ENCODE assay signal across 19 cellular contexts in genomic region chr17:62755139-62755851, GRCh38. TPM values are rescaled to one million over a fixed set of nuclear protein-coding genes. Genes with fewer than 3 reads are reported as not detected.
DNase-seq lines count a peak whose midpoint lies in the region; ATAC-seq and TF ChIP-seq lines count a peak whose summit lies in the region.
"Had no signal": no experiment of that assay in that cellular context is flagged by ENCODE, and none has a peak within 500 bp of the region (broad histone marks: within the 10 kb centered on the region; RNA-seq: fewer than 3 reads in every experiment).

No MANE protein-coding gene starts in this region.

- peaks cover 17% of the 10 kb centered on the region for H3K4me1 ChIP-seq in IMR-90 (ENCODE audit: control insufficient read depth, insufficient read depth, low read length)
- H3K4me1 ChIP-seq in adrenal gland (replicated peaks in 1 of 2), result no peaks in the 10 kb centered on the region

- H3K36me3 ChIP-seq in IMR-90 (ENCODE audit: control insufficient read depth, insufficient read depth, low read length), result no peaks in the 10 kb centered on the region
- H3K36me3 ChIP-seq in adrenal gland (replicated peaks in 1 of 2), result no peaks in the 10 kb centered on the region
- H3K36me3 ChIP-seq: brain microvascular endothelial cell, suprapubic skin had no signal

- TF ChIP-seq RAD21 in IMR-90 (IDR thresholded peaks at IDR 0.05; ENCODE audit: low read length), result no peak

- 0 out of 2 replicates have a peak overlapping the region, but pooled peaks have one; percentile 16 for H2BK20ac ChIP-seq in IMR-90 (ENCODE audit: low read depth, low read length)

- H3K27ac ChIP-seq in IMR-90 (ENCODE audit: insufficient read depth, low read length) (no peak overlapping the region), adrenal gland (no peak overlapping the region)
- H3K27ac ChIP-seq: brain microvascular endothelial cell, dorsolateral prefrontal cortex, suprapubic skin had no signal

- no peak overlapping the region for H3K9ac ChIP-seq in IMR-90 (ENCODE audit: low read depth, low read length)

- no peak overlapping the region for H2BK5ac ChIP-seq in IMR-90 (ENCODE audit: low read depth, low read length, poor library complexity, severe bottlenecking)

- H3K9me1 ChIP-seq in IMR-90 (ENCODE audit: insufficient read depth, low read length), result peaks cover 6% of the 10 kb centered on the region; the same call in 1 of the 2 replicates

- H2AFZ ChIP-seq in IMR-90 (replicated peaks; ENCODE audit: low read length, poor library complexity), result no peak overlapping the region

- no peak overlapping the region for H3K56ac ChIP-seq in IMR-90 (ENCODE audit: extremely low read depth, insufficient read depth, low read length)

- H2AK5ac ChIP-seq in IMR-90 (ENCODE audit: low read depth, low read length), result peak overlapping the region; percentile 30; the same call in 1 of the 2 replicates

- CTCF ChIA-PET in IMR-90 (lab: Yijun Ruan, JAX), result interaction anchor here (1.1 kb wide), 1 partner anchor 27 kb away, joined by 3 read pairs; no protein-coding TSS in a partner anchor

- peak overlapping the region; percentile 53 for H3K18ac ChIP-seq in IMR-90 (ENCODE audit: low read depth, low read length)

- intact Hi-C loops in IMR-90 (cut with micrococcal nuclease) (no loop called here), adrenal gland (cut with DNase I) (no loop called here)

- H3K9me3 ChIP-seq in IMR-90 (ENCODE audit: control insufficient read depth, insufficient read depth, low read length) (no peaks in the 10 kb centered on the region), adrenal gland (replicated peaks in 1 of 3) (no peaks in the 10 kb centered on the region)
- H3K9me3 ChIP-seq: suprapubic skin had no signal

- TF ChIP-seq POLR2A in IMR-90 (IDR thresholded peaks at IDR 0.05; ENCODE audit: low read depth, low read length), result no peak
- no peak for TF ChIP-seq POLR2A in adrenal gland (IDR thresholded peaks at IDR 0.05)

- no peak overlapping the region for H3K4me2 ChIP-seq in IMR-90 (ENCODE audit: low read depth, low read length)

- no peaks in the 10 kb centered on the region for H3K79me1 ChIP-seq in IMR-90 (ENCODE audit: low read depth in 1 of 2, low read length in 2 of 2)

- dilution Hi-C loops in IMR-90 (cut with HindIII; ENCODE audit: low sequenced_read_pairs, unreplicated experiment), result no loop called here

- no peak overlapping the region for H3K23ac ChIP-seq in IMR-90 (ENCODE audit: low read depth, low read length)

- no CpG with 5 or more reads among the region's 10 CpGs for WGBS in IMR-90 (ENCODE audit: extremely low coverage in 2 of 2, insufficient read length in 1 of 2), 2 experiments
- WGBS in adrenal gland, 4 donors, result 75 to 86% (median 76%) methylated on average over 4 to 10 of the region's 10 CpGs

- POLR2A ChIA-PET in IMR-90 (lab: Charles Lee; ENCODE audit: unreplicated experiment), result no interaction called here

- no peak overlapping the region for H3K14ac ChIP-seq in IMR-90 (replicated peaks; ENCODE audit: low read depth, low read length)

- ATAC-seq in IMR-90 (ENCODE audit: low read depth), result no peak
- peak; percentile 68 for ATAC-seq in omental fat pad (ENCODE audit: low FRiP score)
- no peak for ATAC-seq in activated CD4-positive, CD25-positive, alpha-beta regulatory T cell treated with anti-CD3 and anti-CD28 coated beads, Interleukin-2, amount 50 U/mL, for 24 hours
- ATAC-seq: activated T-cell treated with anti-CD3 and anti-CD28 coated beads, Interleukin-2, amount 50 U/mL, for 4 hours; naive thymus-derived CD4-positive, alpha-beta T cell; T-cell had no signal

- in situ Hi-C loops in G401 (cut with HindIII; ENCODE audit: low sequenced_read_pairs) (no loop called here), IMR-90 (cut with MboI; ENCODE audit: low sequenced_read_pairs) (no loop called here)

- TF ChIP-seq CTCF in IMR-90 (conservative IDR thresholded peaks at IDR 0.05; ENCODE audit: low read depth, low read length) (no peak), fibroblast of pulmonary artery (IDR thresholded peaks at IDR 0.05; ENCODE audit: low read length, missing control alignments) (no peak), omental fat pad (IDR thresholded peaks at IDR 0.05) (no peak), adrenal gland (IDR thresholded peaks at IDR 0.05) (no peak)

- H2BK15ac ChIP-seq in IMR-90 (ENCODE audit: low read depth, low read length), result peak overlapping the region; percentile 34; the same call in 1 of the 3 replicates

- peak overlapping the region; percentile 46; the same call in 1 of the 2 replicates for H3K4ac ChIP-seq in IMR-90 (ENCODE audit: low read depth, low read length)

- peak overlapping the region; percentile 61 for H4K91ac ChIP-seq in IMR-90 (ENCODE audit: insufficient read depth, low read depth, low read length)

- H3K4me3 ChIP-seq in IMR-90 (ENCODE audit: insufficient read depth, low read depth, low read length) (no peak overlapping the region), fibroblast of pulmonary artery (replicated peaks; ENCODE audit: low read depth, low read length) (no peak overlapping the region), adrenal gland (no peak overlapping the region)
- H3K4me3 ChIP-seq: dorsolateral prefrontal cortex, suprapubic skin had no signal

- H2AK9ac ChIP-seq in IMR-90 (replicated peaks; ENCODE audit: low read depth, low read length, poor library complexity), result no peak overlapping the region

- DNase-seq in G401 (ENCODE audit: low spot score) (peak; percentile 48), IMR-90 (peak; percentile 20), fibroblast of pulmonary artery (ENCODE audit: low read depth) (peak; percentile 53), omental fat pad (ENCODE audit: low spot score) (no peak), NCI-H446 (lab: John Stamatoyannopoulos, UW) (no peak), adrenal gland (no peak), T-helper 1 cell (no peak)
- DNase-seq: activated CD4-positive, alpha-beta memory T cell treated with anti-CD3 and anti-CD28 coated beads for 36 hours; activated T-cell treated with anti-CD3 and anti-CD28 coated beads, Interleukin-2, amount 50 U/mL, for 4 hours; brain microvascular endothelial cell; erythroblast; naive thymus-derived CD4-positive, alpha-beta T cell; NCI-H1694; T-cell had no signal

- no peak overlapping the region for H4K8ac ChIP-seq in IMR-90 (ENCODE audit: low read depth in 2 of 2, low read length in 2 of 2)

- peak overlapping the region; percentile 26; the same call in 1 of the 2 replicates for H4K5ac ChIP-seq in IMR-90 (ENCODE audit: low read depth, low read length)

- no peaks in the 10 kb centered on the region for H4K20me1 ChIP-seq in IMR-90 (ENCODE audit: insufficient read depth, low read length)

- no peaks in the 10 kb centered on the region for H3K27me3 ChIP-seq in IMR-90 (ENCODE audit: control insufficient read depth, insufficient read depth, low read length)
- H3K27me3 ChIP-seq in adrenal gland, result no peaks in the 10 kb centered on the region
- H3K27me3 ChIP-seq: brain microvascular endothelial cell, dorsolateral prefrontal cortex, suprapubic skin had no signal

- H2BK120ac ChIP-seq in IMR-90 (ENCODE audit: low read depth, low read length), result peak overlapping the region; percentile 53

- no TSS peak for BruUV-seq in IMR-90 (replicated peaks; lab: Mats Ljungman, UMichigan)

TF ChIP-seq in IMR-90, 13 proteins besides CTCF, POLR2A, EP300 and RAD21:
- TF ChIP-seq RCOR1 (IDR thresholded peaks at IDR 0.05; ENCODE audit: insufficient replicate concordance, low read length) (no peak), MAZ (IDR thresholded peaks at IDR 0.05; ENCODE audit: borderline replicate concordance, low read depth, low read length) (no peak), USF2 (IDR thresholded peaks at IDR 0.05; ENCODE audit: low read depth, low read length) (no peak), FOS (IDR thresholded peaks at IDR 0.05; ENCODE audit: low read depth, low read length) (no peak), RFX5 (IDR thresholded peaks at IDR 0.05; ENCODE audit: low read depth, low read length) (no peak), SMC3 (IDR thresholded peaks at IDR 0.05; ENCODE audit: low read depth, low read length) (no peak), MXI1 (IDR thresholded peaks at IDR 0.05; ENCODE audit: borderline replicate concordance, low read depth, low read length) (no peak), ELK1 (IDR thresholded peaks at IDR 0.05; ENCODE audit: borderline replicate concordance, low read depth, low read length) (no peak), CHD1 (IDR thresholded peaks at IDR 0.05; ENCODE audit: low read depth, low read length) (no peak), NFE2L2 (IDR thresholded peaks at IDR 0.05; ENCODE audit: low read depth, low read length) (no peak), BHLHE40 (IDR thresholded peaks at IDR 0.05; ENCODE audit: low read depth, low read length) (no peak), MAFK (IDR thresholded peaks at IDR 0.05; ENCODE audit: low read depth, low read length) (no peak), CEBPB (IDR thresholded peaks at IDR 0.05; ENCODE audit: low read depth, low read length) (no peak)

RNA-seq across cellular contexts. Expression of gene MARCHF10, which starts 52.8 kb away (rescaled TPM):
- total RNA-seq in G401 (2014; rRNA removed; shearing (Covaris generic)), result not detected in 2 replicates
- total RNA-seq in IMR-90 (2012; rRNA removed) (under 0.01 and 0.18 TPM in 2 replicates), omental fat pad (under 1 TPM in 1 of 4 donors, not detected in 3; 0.28 TPM), adrenal gland (not detected)
- polyA plus RNA-seq in IMR-90 (2012; rRNA removed) (0.10 and 0.74 TPM in 2 replicates), adrenal gland (under 1 TPM; 0.31 to 0.64 (median 0.47) TPM)
- polyA plus RNA-seq in IMR-90 (2012; cell fraction: cytosol; rRNA removed), result 0.33 and 0.42 TPM in 2 replicates
- 0.50 and 1.2 TPM in 2 replicates for polyA plus RNA-seq in IMR-90 (2012; cell fraction: nucleus; rRNA removed; ENCODE audit: low replicate concordance)
- total RNA-seq: activated CD4-positive, alpha-beta memory T cell treated with anti-CD3 and anti-CD28 coated beads for 36 hours; activated T-cell treated with anti-CD3 and anti-CD28 coated beads, Interleukin-2, amount 50 U/mL, for 4 hours; glomerular endothelial cell; posterior vena cava; suprapubic skin had no signal

Comparison
In these comparisons a context has a peak if more than half of its experiments do, and no peak if none do; other contexts are left out.
1. DNase-seq: peak in G401 (single experiment), IMR-90 (single experiment) and fibroblast of pulmonary artery (single experiment); none in omental fat pad (single experiment), NCI-H446 (0 of 2), adrenal gland (0 of 7) and T-helper 1 cell (0 of 5).